ENCODE assay signal across 21 cellular contexts in the genomic region with DNA sequence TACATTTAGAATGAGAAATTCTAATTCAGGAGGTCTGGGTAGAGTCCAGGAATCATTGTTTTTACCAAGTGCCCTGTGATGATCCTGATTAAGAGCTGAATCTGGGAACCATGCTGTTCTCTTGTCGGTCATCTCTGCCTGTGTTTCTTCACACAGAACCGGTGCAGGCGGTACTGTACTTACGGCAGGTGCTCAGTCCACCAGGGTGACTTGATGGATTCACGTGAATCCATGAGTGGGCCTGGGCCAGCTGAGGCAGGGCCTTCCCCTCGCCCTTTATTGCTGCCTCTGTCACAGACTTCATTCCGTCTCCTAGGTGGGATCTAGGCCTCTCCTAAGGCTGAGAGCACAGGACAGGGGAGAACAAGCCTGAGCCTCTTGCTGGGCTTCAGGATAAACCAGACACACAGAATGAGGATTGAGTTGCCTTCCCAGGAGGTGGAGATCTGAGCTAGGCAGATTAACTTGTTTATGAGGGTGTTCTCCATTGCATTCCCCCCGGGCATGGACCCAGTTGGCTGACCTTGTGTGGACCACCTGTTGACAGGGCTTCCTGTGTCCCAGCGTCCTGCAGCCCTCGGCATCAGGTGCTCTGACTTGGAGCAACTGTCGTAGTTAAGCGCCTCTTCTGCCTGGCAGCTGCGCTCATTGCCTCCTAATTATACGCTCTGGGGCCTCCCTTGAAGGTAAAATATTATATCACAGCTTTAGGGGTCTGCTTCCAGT. TPM values are rescaled to one million over a fixed set of nuclear protein-coding genes. Genes with fewer than 3 reads are reported as not detected.
A peak's percentile ranks its signal among the peaks of the same experiment; 100 is the strongest.
DNase-seq lines count a peak whose midpoint lies in the region; TF ChIP-seq lines count a peak whose summit lies in the region.
"Had no signal": no experiment of that assay in that cellular context is flagged by ENCODE, and none has a peak within 500 bp of the region (broad histone marks: within the 10 kb centered on the region; RNA-seq: fewer than 3 reads in every experiment).

No MANE protein-coding gene starts in this region.

- TF ChIP-seq POLR2A in suprapubic skin (IDR thresholded peaks at IDR 0.05) (no peak), esophagus squamous epithelium (IDR thresholded peaks at IDR 0.05) (no peak)

- H3K27ac ChIP-seq in suprapubic skin (peak overlapping the region; percentile 68), esophagus squamous epithelium (peak overlapping the region in 1 of 4 donors; percentile 82)

- TF ChIP-seq CTCF in suprapubic skin (IDR thresholded peaks at IDR 0.05): no peak
- no peak for TF ChIP-seq CTCF in esophagus squamous epithelium (IDR thresholded peaks at IDR 0.05)

- H3K27me3 ChIP-seq in suprapubic skin (no peaks in the 10 kb centered on the region), esophagus squamous epithelium (peaks cover 0 to 5% (median 0%) of the 10 kb centered on the region in 4 donors)
- H3K27me3 ChIP-seq: upper lobe of right lung had no signal

- H3K4me3 ChIP-seq in suprapubic skin (no peak overlapping the region), esophagus squamous epithelium (no peak overlapping the region)
- H3K4me3 ChIP-seq: upper lobe of right lung had no signal

- peak; percentile 31 for DNase-seq in NCI-H748 (lab: John Stamatoyannopoulos, UW; ENCODE audit: unreplicated experiment)
- DNase-seq in NCI-H748 treated with DMSO at 0.1 percent for 48 hours (lab: John Stamatoyannopoulos, UW): no peak
- DNase-seq in NCI-H69 (lab: John Stamatoyannopoulos, UW): peak; percentile 99
- peak; percentile 58 for DNase-seq in islet precursor cell
- no peak for DNase-seq in suprapubic skin (ENCODE audit: low spot score in 2 of 2)
- no peak for DNase-seq in D341Med (ENCODE audit: low spot score)
- no peak for DNase-seq in esophagus squamous epithelium (lab: John Stamatoyannopoulos, UW)
- DNase-seq in NCI-H2107 (lab: John Stamatoyannopoulos, UW): no peak
- DNase-seq: ACHN; activated CD4-positive, CD25-positive, alpha-beta regulatory T cell; activated gamma-delta T cell; CD4-positive, alpha-beta T cell; GOT3; immature natural killer cell; midbrain; NCI-H1105; NCI-H774; RPMI8226; small intestine; T-cell; upper lobe of right lung had no signal

- H3K9me3 ChIP-seq in suprapubic skin: no peaks in the 10 kb centered on the region
- H3K9me3 ChIP-seq in esophagus squamous epithelium: no peaks in the 10 kb centered on the region
- H3K9me3 ChIP-seq: upper lobe of right lung had no signal

- TF ChIP-seq EP300 in suprapubic skin (IDR thresholded peaks at IDR 0.05): no peak

- intact Hi-C loops in esophagus squamous epithelium (cut with DNase I): no loop called here

- H3K4me1 ChIP-seq in suprapubic skin (peaks cover 12% of the 10 kb centered on the region), esophagus squamous epithelium (peaks cover 0 to 20% (median 0%) of the 10 kb centered on the region in 3 donors)
- H3K4me1 ChIP-seq: upper lobe of right lung had no signal

- H3K36me3 ChIP-seq in suprapubic skin: no peaks in the 10 kb centered on the region
- H3K36me3 ChIP-seq in esophagus squamous epithelium: no peaks in the 10 kb centered on the region
- H3K36me3 ChIP-seq: upper lobe of right lung had no signal

- WGBS in suprapubic skin: 84% methylated on average over 13 of the region's 14 CpGs
- WGBS in esophagus squamous epithelium, 2 donors: 90% methylated on average over 6 to 14 of the region's 14 CpGs

RNA-seq across cellular contexts. Expression of gene B4GALNT3, which starts 42.1 kb away (rescaled TPM):
- total RNA-seq in suprapubic skin (10 to 100 TPM; 30.7 to 66.2 (median 35.0) TPM), esophagus squamous epithelium (10 to 100 TPM in 3 of 4 donors, 1 to 10 TPM in 1; 9.7 to 45.3 (median 18.4) TPM)

Comparison
In these comparisons a context has a peak if more than half of its experiments do, and no peak if none do; other contexts are left out.
1. DNase-seq: peak in NCI-H748 (single experiment), NCI-H69 (single experiment) and islet precursor cell (single experiment); none in NCI-H748 treated with DMSO at 0.1 percent for 48 hours (single experiment), suprapubic skin (0 of 2), D341Med (single experiment), esophagus squamous epithelium (single experiment) and NCI-H2107 (single experiment).